In the genomic region with DNA sequence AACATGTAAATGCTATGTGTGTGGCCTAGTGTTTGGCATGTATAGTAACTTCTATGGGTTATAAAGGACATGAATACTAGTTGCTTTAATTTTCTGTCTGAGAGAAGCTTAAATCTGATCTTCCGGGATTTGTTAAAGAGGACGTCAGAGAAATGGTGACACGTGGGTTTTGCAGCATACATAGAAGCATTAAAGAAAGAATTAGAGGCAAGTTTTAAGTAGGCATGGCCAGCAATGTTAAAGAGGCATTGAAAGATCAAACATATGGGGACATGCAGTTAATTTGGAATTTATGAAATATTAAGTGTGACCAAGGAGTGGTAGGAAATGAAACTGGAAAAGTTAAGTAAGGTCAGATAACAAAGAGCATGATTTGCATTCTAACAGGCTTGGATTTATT, we compare ENCODE assay signal across 20 cellular contexts.
"Had no signal": no experiment of that assay in that cellular context is flagged by ENCODE, and none has a peak within 500 bp of the region (broad histone marks: within the 10 kb centered on the region; RNA-seq: fewer than 3 reads in every experiment).

No MANE protein-coding gene starts in this region.

- H3K4me3 ChIP-seq: MG63 had no signal

- DNase-seq: IMR-90, Karpas-422, KG1, MG63, MV-4-11, NCI-H1048, NCI-H1105, NCI-H1417, NCI-H1436 treated with DMSO at 0.1 percent for 48 hours, NCI-H1694, NCI-H187 treated with DMSO at 0.1 percent for 48 hours, NCI-H2029 treated with DMSO at 0.1 percent for 48 hours, NCI-H2171 treated with DMSO at 0.1 percent for 48 hours, NCI-H345, NCI-H446 treated with DMSO at 0.1 percent for 48 hours, NCI-H510A treated with DMSO at 0.1 percent for 48 hours, NCI-H526, PC-3, SHP77 had no signal

- H3K36me3 ChIP-seq: MG63 had no signal

- H3K9me3 ChIP-seq: MG63 had no signal

- H3K27ac ChIP-seq: RWPE1 had no signal
